Comparison of ENCODE assay signal across 10 cellular contexts in genomic region chr4:23889368-23889767, GRCh38. TPM values are rescaled to one million over a fixed set of nuclear protein-coding genes. Genes with fewer than 3 reads are reported as not detected.
DNase-seq lines count a peak whose midpoint lies in the region; ATAC-seq, FAIRE-seq and TF ChIP-seq lines count a peak whose summit lies in the region.
"Had no signal": no experiment of that assay in that cellular context is flagged by ENCODE, and none has a peak within 500 bp of the region (broad histone marks: within the 10 kb centered on the region; RNA-seq: fewer than 3 reads in every experiment).

No MANE protein-coding gene starts in this region.

- TF ChIP-seq POLR2A in H1 (IDR thresholded peaks at IDR 0.05; ENCODE audit: control extremely low read depth in 1 of 2, low read depth in 2 of 2, low read length in 2 of 2) = no peak

- H3K27ac ChIP-seq in cardiac muscle cell (peak overlapping the region; percentile 95), H1 (ENCODE audit: low read depth, low read length) (no peak overlapping the region), urinary bladder (ENCODE audit: low read depth) (no peak overlapping the region)
- H3K27ac ChIP-seq: BLaER1 treated with 17β-estradiol and CSF1 and Interleukin-3, amounts not matched to agents 10 nM and 100 nM had no signal

- H3K27me3 Mint-ChIP-seq in naive thymus-derived CD8-positive, alpha-beta T cell = peaks cover 9 to 34% (median 21%) of the 10 kb centered on the region in 5 donors
- H3K27me3 Mint-ChIP-seq in activated CD8-positive, alpha-beta T cell treated with anti-CD3 and anti-CD28 coated beads, Interleukin-2, amount 10 ng/mL, durations not matched to agents 7 days and 5 days (ENCODE audit: low read depth) = peaks cover 2% of the 10 kb centered on the region
- H3K27me3 Mint-ChIP-seq in activated CD8-positive, alpha-beta memory T cell treated with anti-CD3 and anti-CD28 coated beads, Interleukin-2, amount 10 ng/mL, durations not matched to agents 7 days and 5 days = peaks cover 5% of the 10 kb centered on the region

- H3K4ac ChIP-seq in H1 (replicated peaks; ENCODE audit: insufficient read length, low read depth, low read length) = no peak overlapping the region

- no peak overlapping the region for H3K14ac ChIP-seq in H1 (ENCODE audit: insufficient read length)

- intact Hi-C loops in left cardiac atrium (cut with DNase I) = loop anchor here in 1 of 2 donors (5.0 kb wide), 1 partner anchor 43 kb away; no protein-coding TSS in a partner anchor

- H4K91ac ChIP-seq in H1 (replicated peaks; ENCODE audit: insufficient read length, low read length) = no peak overlapping the region

- peak overlapping the region; percentile 54 for H3K4me2 ChIP-seq in H1 (ENCODE audit: insufficient read depth in 1 of 2, low read depth in 2 of 2, low read length in 2 of 2)
- H3K4me2 ChIP-seq: BLaER1 treated with 17β-estradiol and CSF1 and Interleukin-3, amounts not matched to agents 10 nM and 100 nM had no signal

- H3K27me3 ChIP-seq in cardiac muscle cell (no peaks in the 10 kb centered on the region), H1 (replicated peaks in 1 of 4; ENCODE audit: control insufficient read depth in 3 of 4, extremely low read depth in 1 of 4, insufficient read depth in 3 of 4, low read length in 3 of 4) (peaks cover 0 to 10% (median 3%) of the 10 kb centered on the region in 4 experiments; a peak in 3 of 7 replicates)
- H3K27me3 ChIP-seq: BLaER1 treated with 17β-estradiol and CSF1 and Interleukin-3, amounts not matched to agents 10 nM and 100 nM had no signal

- no peak overlapping the region for H3K56ac ChIP-seq in H1 (replicated peaks; ENCODE audit: insufficient read length, low read depth, low read length)

- peaks cover 0 to 3% (median 0%) of the 10 kb centered on the region in 9 donors for H3K9me3 Mint-ChIP-seq in naive thymus-derived CD8-positive, alpha-beta T cell
- H3K9me3 Mint-ChIP-seq in activated CD8-positive, alpha-beta T cell treated with anti-CD3 and anti-CD28 coated beads, Interleukin-2, amount 10 ng/mL, durations not matched to agents 7 days and 5 days (ENCODE audit: insufficient read depth) = no peaks in the 10 kb centered on the region
- H3K9me3 Mint-ChIP-seq in activated CD8-positive, alpha-beta memory T cell treated with anti-CD3 and anti-CD28 coated beads, Interleukin-2, amount 10 ng/mL, durations not matched to agents 7 days and 5 days (ENCODE audit: low read depth) = no peaks in the 10 kb centered on the region

- TF ChIP-seq EP300 in H1 (IDR thresholded peaks at IDR 0.05; ENCODE audit: borderline replicate concordance in 1 of 2, low read depth in 2 of 2, low read length in 2 of 2) = no peak

- CTCF ChIA-PET in H1 (lab: Charles Lee; ENCODE audit: partially characterized antibody) = interaction anchor here (1.0 to 2.6 kb wide), 10 partner anchors 7 to 434 kb away, joined by 3 to 8 read pairs (median 4); no protein-coding TSS in a partner anchor
- CTCF ChIA-PET in activated CD8-positive, alpha-beta T cell treated with anti-CD3 and anti-CD28 coated beads, Interleukin-2, amount 10 ng/mL, durations not matched to agents 7 days and 5 days (lab: Charles Lee) = no interaction called here
- CTCF ChIA-PET in activated CD8-positive, alpha-beta memory T cell treated with anti-CD3 and anti-CD28 coated beads, Interleukin-2, amount 10 ng/mL, durations not matched to agents 7 days and 5 days (lab: Charles Lee) = no interaction called here

- no peak for TF ChIP-seq RAD21 in H1 (IDR thresholded peaks at IDR 0.05 in 1 of 2, conservative IDR thresholded peaks at IDR 0.05 in 1 of 2; ENCODE audit: low read depth in 2 of 2, low read length in 2 of 2)

- H3K4me1 Mint-ChIP-seq in naive thymus-derived CD8-positive, alpha-beta T cell = peaks cover 10 to 29% (median 20%) of the 10 kb centered on the region in 4 donors
- no peaks in the 10 kb centered on the region for H3K4me1 Mint-ChIP-seq in activated CD8-positive, alpha-beta T cell treated with anti-CD3 and anti-CD28 coated beads, Interleukin-2, amount 10 ng/mL, durations not matched to agents 7 days and 5 days (ENCODE audit: low read depth)
- H3K4me1 Mint-ChIP-seq in activated CD8-positive, alpha-beta memory T cell treated with anti-CD3 and anti-CD28 coated beads, Interleukin-2, amount 10 ng/mL, durations not matched to agents 7 days and 5 days = no peaks in the 10 kb centered on the region

- no peaks in the 10 kb centered on the region; the same call in 1 of the 2 replicates for H3K23me2 ChIP-seq in H1 (ENCODE audit: low read depth, low read length)

- H2BK120ac ChIP-seq in H1 (replicated peaks; ENCODE audit: low read depth, low read length) = no peak overlapping the region

- no peak overlapping the region; the same call in 1 of the 2 replicates for H2AK5ac ChIP-seq in H1 (ENCODE audit: low read depth, low read length)

- H3K79me1 ChIP-seq in H1 (ENCODE audit: low read depth, low read length) = no peaks in the 10 kb centered on the region

- H2BK20ac ChIP-seq in H1 (ENCODE audit: low read length) = no peak overlapping the region

- H3K4me3 ChIP-seq in cardiac muscle cell (peak overlapping the region; percentile 63), H1 (ENCODE audit: extremely low read depth in 1 of 4, insufficient read depth in 2 of 4, low read depth in 3 of 4, low read length in 4 of 4) (peak overlapping the region in 1 of 4 experiments; percentile 36; a peak in 4 of 8 replicates), urinary bladder (ENCODE audit: low read depth, low read length) (peak overlapping the region; percentile 41)
- H3K4me3 ChIP-seq: BLaER1 treated with 17β-estradiol and CSF1 and Interleukin-3, amounts not matched to agents 10 nM and 100 nM had no signal

- no peak for TF ChIP-seq CTCF in cardiac muscle cell (IDR thresholded peaks at IDR 0.05; ENCODE audit: low read depth, low read length)
- TF ChIP-seq CTCF in H1 (IDR thresholded peaks at IDR 0.05; ENCODE audit: control extremely low read depth in 1 of 3, insufficient read depth in 1 of 3, low read depth in 1 of 3, low read length in 3 of 3) = no peak

- H4K5ac ChIP-seq in H1 (ENCODE audit: insufficient read length, low read depth, low read length) = no peak overlapping the region

- no peak overlapping the region for H2BK15ac ChIP-seq in H1 (ENCODE audit: low read length)

- FAIRE-seq in H1 (lab: Jason Lieb, UNC) = no peak

- no peaks in the 10 kb centered on the region for H4K20me1 ChIP-seq in H1 (replicated peaks in 1 of 2; ENCODE audit: control insufficient read depth in 1 of 2, insufficient read depth in 2 of 2, low read length in 2 of 2)
- H4K20me1 ChIP-seq: BLaER1 treated with 17β-estradiol and CSF1 and Interleukin-3, amounts not matched to agents 10 nM and 100 nM had no signal

- H3K79me2 ChIP-seq in H1 (ENCODE audit: control insufficient read depth in 1 of 2, insufficient read depth in 2 of 2, low read length in 2 of 2) = no peaks in the 10 kb centered on the region

- H3K4me1 ChIP-seq in cardiac muscle cell (ENCODE audit: low read depth) = peaks cover 41% of the 10 kb centered on the region
- peaks cover 12 to 22% (median 17%) of the 10 kb centered on the region in 4 experiments for H3K4me1 ChIP-seq in H1 (replicated peaks in 1 of 4; ENCODE audit: control insufficient read depth in 3 of 4, insufficient read depth in 4 of 4, low read length in 3 of 4)
- H3K4me1 ChIP-seq in urinary bladder (ENCODE audit: insufficient read depth) = no peaks in the 10 kb centered on the region
- H3K4me1 ChIP-seq: BLaER1 treated with 17β-estradiol and CSF1 and Interleukin-3, amounts not matched to agents 10 nM and 100 nM had no signal

- H3K18ac ChIP-seq in H1 (ENCODE audit: extremely low read depth, low read length) = no peak overlapping the region

- no peaks in the 10 kb centered on the region for H3K9me3 ChIP-seq in cardiac muscle cell (ENCODE audit: low read depth)
- H3K9me3 ChIP-seq in H1 (ENCODE audit: insufficient read depth in 2 of 2, low read depth in 1 of 2, low read length in 1 of 2) = no peaks in the 10 kb centered on the region
- H3K9me3 ChIP-seq: BLaER1 treated with 17β-estradiol and CSF1 and Interleukin-3, amounts not matched to agents 10 nM and 100 nM had no signal

- H3K36me3 Mint-ChIP-seq in naive thymus-derived CD8-positive, alpha-beta T cell = no peaks in the 10 kb centered on the region
- no peaks in the 10 kb centered on the region for H3K36me3 Mint-ChIP-seq in activated CD8-positive, alpha-beta T cell treated with anti-CD3 and anti-CD28 coated beads, Interleukin-2, amount 10 ng/mL, durations not matched to agents 7 days and 5 days (ENCODE audit: low read depth)
- no peaks in the 10 kb centered on the region for H3K36me3 Mint-ChIP-seq in activated CD8-positive, alpha-beta memory T cell treated with anti-CD3 and anti-CD28 coated beads, Interleukin-2, amount 10 ng/mL, durations not matched to agents 7 days and 5 days

- no peak overlapping the region for H2BK5ac ChIP-seq in H1 (ENCODE audit: low read depth, low read length)

- no peak overlapping the region for H2AFZ ChIP-seq in H1 (ENCODE audit: low read length)

- peak overlapping the region; percentile 25 to 81 (median 62) for H3K4me3 Mint-ChIP-seq in naive thymus-derived CD8-positive, alpha-beta T cell
- H3K4me3 Mint-ChIP-seq in activated CD8-positive, alpha-beta T cell treated with anti-CD3 and anti-CD28 coated beads, Interleukin-2, amount 10 ng/mL, durations not matched to agents 7 days and 5 days = no peak overlapping the region
- no peak overlapping the region for H3K4me3 Mint-ChIP-seq in activated CD8-positive, alpha-beta memory T cell treated with anti-CD3 and anti-CD28 coated beads, Interleukin-2, amount 10 ng/mL, durations not matched to agents 7 days and 5 days

- ATAC-seq in left cardiac atrium (no peak), GM21737 (IDR thresholded peaks at IDR 0.05; ENCODE audit: unreplicated experiment) (no peak)
- no peak for ATAC-seq in naive thymus-derived CD8-positive, alpha-beta T cell
- no peak for ATAC-seq in activated CD8-positive, alpha-beta T cell treated with anti-CD3 and anti-CD28 coated beads, Interleukin-2, amount 10 ng/mL, durations not matched to agents 7 days and 5 days
- no peak for ATAC-seq in activated CD8-positive, alpha-beta memory T cell treated with anti-CD3 and anti-CD28 coated beads, Interleukin-2, amount 10 ng/mL, durations not matched to agents 7 days and 5 days

- H2BK12ac ChIP-seq in H1 (ENCODE audit: low read depth, low read length) = no peak overlapping the region

- H3K36me3 ChIP-seq in cardiac muscle cell (peaks cover 1% of the 10 kb centered on the region), H1 (ENCODE audit: control insufficient read depth in 2 of 4, insufficient read depth in 4 of 4, low read length in 3 of 4) (no peaks in the 10 kb centered on the region), urinary bladder (ENCODE audit: insufficient read depth) (no peaks in the 10 kb centered on the region)
- H3K36me3 ChIP-seq: BLaER1 treated with 17β-estradiol and CSF1 and Interleukin-3, amounts not matched to agents 10 nM and 100 nM had no signal

- H3K23ac ChIP-seq in H1 (ENCODE audit: insufficient read length) = no peak overlapping the region

- POLR2A ChIA-PET in H1 (lab: Charles Lee; ENCODE audit: partially characterized antibody) = interaction anchor here (1.6 kb wide), 1 partner anchor 9 kb away, joined by 4 read pairs; no protein-coding TSS in a partner anchor
- POLR2A ChIA-PET in naive thymus-derived CD8-positive, alpha-beta T cell (lab: Charles Lee) = no interaction called here
- POLR2A ChIA-PET in activated CD8-positive, alpha-beta T cell treated with anti-CD3 and anti-CD28 coated beads, Interleukin-2, amount 10 ng/mL, durations not matched to agents 7 days and 5 days (lab: Charles Lee) = no interaction called here

- 65% methylated on average over 3 of the region's 3 CpGs; no CpG with 5 or more reads in 1 of the 2 experiments for WGBS in H1 (ENCODE audit: extremely low coverage in 1 of 2, insufficient coverage in 1 of 2, insufficient read length in 1 of 2, insufficient replicate concordance in 2 of 2, low coverage in 1 of 2, low lambda C conversion rate in 2 of 2, missing lambda C conversion rate in 1 of 2), 2 experiments
- WGBS in urinary bladder = 2% methylated on average over 3 of the region's 3 CpGs

- no peak overlapping the region for H3K9ac ChIP-seq in H1 (replicated peaks in 1 of 4; ENCODE audit: extremely low read depth in 1 of 4, low read depth in 3 of 4, low read length in 3 of 4)
- H3K9ac ChIP-seq: BLaER1 treated with 17β-estradiol and CSF1 and Interleukin-3, amounts not matched to agents 10 nM and 100 nM had no signal

- no peak for DNase-seq in cardiac muscle cell (ENCODE audit: low read depth in 1 of 2, low spot score in 1 of 2)
- DNase-seq in left cardiac atrium = no peak
- DNase-seq in H1 (ENCODE audit: low read depth in 1 of 2, low spot score in 2 of 2) = no peak
- DNase-seq in naive thymus-derived CD8-positive, alpha-beta T cell = no peak
- DNase-seq in activated CD8-positive, alpha-beta T cell treated with anti-CD3 and anti-CD28 coated beads, Interleukin-2, amount 10 ng/mL, durations not matched to agents 7 days and 5 days = no peak
- no peak for DNase-seq in activated CD8-positive, alpha-beta memory T cell treated with anti-CD3 and anti-CD28 coated beads, Interleukin-2, amount 10 ng/mL, durations not matched to agents 7 days and 5 days
- DNase-seq: T-helper 17 cell had no signal

- H3K27ac Mint-ChIP-seq in naive thymus-derived CD8-positive, alpha-beta T cell = peak overlapping the region in 1 of 10 donors; percentile 82
- H3K27ac Mint-ChIP-seq in activated CD8-positive, alpha-beta T cell treated with anti-CD3 and anti-CD28 coated beads, Interleukin-2, amount 10 ng/mL, durations not matched to agents 7 days and 5 days = no peak overlapping the region
- H3K27ac Mint-ChIP-seq in activated CD8-positive, alpha-beta memory T cell treated with anti-CD3 and anti-CD28 coated beads, Interleukin-2, amount 10 ng/mL, durations not matched to agents 7 days and 5 days = no peak overlapping the region
- H3K27ac Mint-ChIP-seq: T-helper 17 cell had no signal

- H4K8ac ChIP-seq in H1 (ENCODE audit: extremely low read depth, insufficient read depth, low read length) = no peak overlapping the region

RNA-seq across cellular contexts. Expression of gene PPARGC1A, which starts 0.5 kb away (rescaled TPM):
- total RNA-seq in cardiac muscle cell = 23.9 and 42.3 TPM in 2 replicates
- polyA plus RNA-seq in cardiac muscle cell = 17.7 and 28.4 TPM in 2 replicates
- total RNA-seq in left cardiac atrium = 100 to 1,000 TPM in 1 of 2 donors, 10 to 100 TPM in 1; 75.4 to 180 TPM
- 1.4 and 1.5 TPM in 2 replicates for total RNA-seq in H1 (2021; fragmentation: NEBNext Ultra II Directional; extraction: Animal tissue kit (Norgen Biotek cat#: 25700))
- 0.54 and 0.60 TPM in 2 replicates for polyA plus RNA-seq in H1 (2011; rRNA removed)
- polyA plus RNA-seq in H1 (2011; cell fraction: cytosol; rRNA removed) = 0.88 TPM
- polyA plus RNA-seq in H1 (2011; cell fraction: nucleus; rRNA removed) = 1.2 TPM
- 0.33 to 0.79 TPM (median 0.48 TPM) in 4 replicates for polyA plus RNA-seq in H1 (2012, experiment 1 of 2)
- 0.03 TPM for polyA plus RNA-seq in H1 (2012, experiment 2 of 2)
- 1.1 TPM for polyA plus RNA-seq in H1 (2013, experiment 1 of 2)
- polyA plus RNA-seq in H1 (2013, experiment 2 of 2) = 0.94 TPM
- polyA minus RNA-seq in H1 (2011; rRNA and poly(A)+ RNA removed) = 4.8 and 7.0 TPM in 2 replicates
- polyA minus RNA-seq in H1 (2011; cell fraction: cytosol; rRNA and poly(A)+ RNA removed) = 1.1 TPM
- 9.7 TPM for polyA minus RNA-seq in H1 (2011; cell fraction: nucleus; rRNA and poly(A)+ RNA removed)
- not detected for total RNA-seq in naive thymus-derived CD8-positive, alpha-beta T cell
- polyA plus RNA-seq in naive thymus-derived CD8-positive, alpha-beta T cell = not detected
- 6.2 TPM for total RNA-seq in urinary bladder
- polyA plus RNA-seq in urinary bladder = 1.3 TPM
- not detected for total RNA-seq in activated CD8-positive, alpha-beta T cell treated with anti-CD3 and anti-CD28 coated beads, Interleukin-2, amount 10 ng/mL, durations not matched to agents 7 days and 5 days
- not detected for total RNA-seq in activated CD8-positive, alpha-beta memory T cell treated with anti-CD3 and anti-CD28 coated beads, Interleukin-2, amount 10 ng/mL, durations not matched to agents 7 days and 5 days
- total RNA-seq: T-helper 17 cell had no signal

Comparison
In these comparisons a context has a peak if more than half of its experiments do, and no peak if none do; other contexts are left out.
1. H3K4me3 Mint-ChIP-seq: peak in naive thymus-derived CD8-positive, alpha-beta T cell (10 of 10); none in activated CD8-positive, alpha-beta T cell treated with anti-CD3 and anti-CD28 coated beads, Interleukin-2, amount 10 ng/mL, durations not matched to agents 7 days and 5 days (single experiment) and activated CD8-positive, alpha-beta memory T cell treated with anti-CD3 and anti-CD28 coated beads, Interleukin-2, amount 10 ng/mL, durations not matched to agents 7 days and 5 days (single experiment).